ENCODE assay signal across 13 cellular contexts in the genomic region with DNA sequence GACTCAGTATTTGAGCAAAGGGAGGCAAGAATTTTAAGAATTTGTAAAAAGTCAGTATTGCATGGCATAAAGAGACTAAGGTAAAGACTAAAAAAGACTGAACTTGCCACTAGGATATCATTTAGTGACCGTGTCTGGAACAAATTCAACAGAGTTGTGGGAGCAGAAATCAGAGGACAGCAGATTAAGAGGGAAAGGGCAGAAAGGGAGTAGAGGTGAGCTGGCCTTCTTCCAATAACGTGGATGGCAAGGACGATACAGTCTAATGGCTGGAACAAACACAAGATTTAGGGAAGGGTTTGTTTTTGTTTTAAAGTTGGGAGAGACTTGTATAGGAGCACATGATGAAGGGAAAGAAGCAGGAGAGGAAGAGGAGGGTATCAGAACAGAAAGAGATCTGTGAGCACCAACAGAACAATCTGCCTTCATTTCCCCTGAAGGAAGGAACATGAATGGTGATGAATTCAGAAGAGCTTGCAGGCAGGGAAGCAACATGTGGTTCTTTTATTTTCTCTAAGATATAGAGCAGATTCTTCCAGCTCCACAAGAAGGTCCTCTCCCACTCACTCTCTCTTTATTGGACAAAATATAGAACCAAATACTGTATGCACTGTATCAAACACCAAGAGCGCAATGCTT. TPM values are rescaled to one million over a fixed set of nuclear protein-coding genes. Genes with fewer than 3 reads are reported as not detected.
A peak's percentile ranks its signal among the peaks of the same experiment; 100 is the strongest.
DNase-seq lines count a peak whose midpoint lies in the region; ATAC-seq, FAIRE-seq and TF ChIP-seq lines count a peak whose summit lies in the region.
"Had no signal": no experiment of that assay in that cellular context is flagged by ENCODE, and none has a peak within 500 bp of the region (broad histone marks: within the 10 kb centered on the region; RNA-seq: fewer than 3 reads in every experiment).

No MANE protein-coding gene starts in this region.

- TF ChIP-seq POLR2A in vagina (IDR thresholded peaks at IDR 0.05) (no peak), GM12892 (IDR thresholded peaks at IDR 0.05; ENCODE audit: low read depth, low read length) (no peak)

- H4K20me1 ChIP-seq in osteoblast (ENCODE audit: insufficient read depth, low read length), result peaks cover 48% of the 10 kb centered on the region

- H3K36me3 Mint-ChIP-seq in endothelial cell (ENCODE audit: low read depth, unreplicated experiment), result peaks cover 12% of the 10 kb centered on the region

- peaks cover 100% of the 10 kb centered on the region for H3K79me2 ChIP-seq in osteoblast (ENCODE audit: insufficient read depth, low read length)

- intact Hi-C loops in Right ventricle myocardium inferior (cut with DNase I), result no loop called here
- intact Hi-C loops in vagina (cut with DNase I), result no loop called here

- ATAC-seq in Right ventricle myocardium inferior (no peak), HG03565 (IDR thresholded peaks at IDR 0.05; ENCODE audit: unreplicated experiment) (no peak)

- H3K27me3 Mint-ChIP-seq in endothelial cell (ENCODE audit: unreplicated experiment), result peaks cover 6% of the 10 kb centered on the region

- H3K4me3 Mint-ChIP-seq in endothelial cell (ENCODE audit: unreplicated experiment), result peak overlapping the region; percentile 1

- H3K36me3 ChIP-seq in right atrium auricular region, result no peaks in the 10 kb centered on the region
- no peaks in the 10 kb centered on the region for H3K36me3 ChIP-seq in osteoblast (ENCODE audit: insufficient read depth, low read length)
- no peaks in the 10 kb centered on the region for H3K36me3 ChIP-seq in vagina

- no peaks in the 10 kb centered on the region for H3K27me3 ChIP-seq in right atrium auricular region
- no peaks in the 10 kb centered on the region for H3K27me3 ChIP-seq in osteoblast (ENCODE audit: insufficient read depth, low read length)
- H3K27me3 ChIP-seq in vagina, result no peaks in the 10 kb centered on the region

- H3K4me1 Mint-ChIP-seq in endothelial cell (ENCODE audit: unreplicated experiment), result peaks cover 82% of the 10 kb centered on the region

- peak overlapping the region; percentile 55 for H3K27ac Mint-ChIP-seq in endothelial cell (ENCODE audit: unreplicated experiment)

- FAIRE-seq in GM12892 (lab: Jason Lieb, UNC), result no peak
- FAIRE-seq: islet of Langerhans had no signal

- H3K27ac ChIP-seq in right atrium auricular region (peak overlapping the region; percentile 58 to 69), osteoblast (ENCODE audit: low read depth, low read length) (peak overlapping the region; percentile 10), vagina (peak overlapping the region; percentile 50)
- H3K27ac ChIP-seq: HL-60 had no signal

- H2AFZ ChIP-seq in osteoblast (ENCODE audit: low read length), result no peak overlapping the region

- H3K4me2 ChIP-seq in osteoblast (ENCODE audit: insufficient read depth, low read length), result peak overlapping the region; percentile 22

- H3K4me1 ChIP-seq in right atrium auricular region, result peaks cover 0 to 88% of the 10 kb centered on the region in 2 donors
- peaks cover 70% of the 10 kb centered on the region for H3K4me1 ChIP-seq in osteoblast (ENCODE audit: insufficient read depth, low read length)
- H3K4me1 ChIP-seq in vagina, result peaks cover 99% of the 10 kb centered on the region

- DNase-seq in right atrium auricular region (ENCODE audit: low spot score) (no peak), Right ventricle myocardium inferior (ENCODE audit: missing footprints) (no peak), endothelial cell (ENCODE audit: low spot score) (no peak), osteoblast (ENCODE audit: insufficient read length, low spot score, missing footprints) (no peak), vagina (ENCODE audit: extremely low spot score in 2 of 2) (no peak), GM19238 (ENCODE audit: insufficient read length, low spot score) (no peak), GM12892 (ENCODE audit: insufficient read length) (no peak)
- DNase-seq: activated CD4-positive, CD25-positive, alpha-beta regulatory T cell treated with anti-CD3 and anti-CD28 coated beads, Interleukin-2, amount 50 U/mL, for 72 hours; activated effector memory CD4-positive, alpha-beta T cell treated with anti-CD3 and anti-CD28 coated beads, Interleukin-2, amount 50 U/mL, for 16 hours; AML-193 had no signal

- TF ChIP-seq CTCF in right atrium auricular region (IDR thresholded peaks at IDR 0.05) (no peak), endothelial cell (IDR thresholded peaks at IDR 0.05; ENCODE audit: unreplicated experiment) (no peak), osteoblast (IDR thresholded peaks at IDR 0.05; ENCODE audit: extremely low read depth, low read depth, low read length) (no peak), vagina (IDR thresholded peaks at IDR 0.05) (no peak)

- H3K4me3 ChIP-seq in right atrium auricular region, result no peak overlapping the region
- H3K4me3 ChIP-seq in osteoblast (ENCODE audit: insufficient read depth, low read length), result no peak overlapping the region
- no peak overlapping the region for H3K4me3 ChIP-seq in vagina

- no peaks in the 10 kb centered on the region for H3K9me3 ChIP-seq in right atrium auricular region
- no peaks in the 10 kb centered on the region for H3K9me3 ChIP-seq in osteoblast (ENCODE audit: low read depth, low read length)
- no peaks in the 10 kb centered on the region for H3K9me3 ChIP-seq in vagina

- no peaks in the 10 kb centered on the region for H3K9me3 Mint-ChIP-seq in endothelial cell (ENCODE audit: unreplicated experiment)

RNA-seq across cellular contexts. Expression of a gene that starts 8.6 kb away (rescaled TPM):
- total RNA-seq in right atrium auricular region, result 10 to 100 TPM; 30.2 to 64.6 TPM
- 26.8 TPM for total RNA-seq in Right ventricle myocardium inferior
- 120 TPM for total RNA-seq in endothelial cell (ENCODE audit: unreplicated experiment)
- total RNA-seq in osteoblast, result 58.0 and 68.8 TPM in 2 replicates
- total RNA-seq in vagina, result 99.4 TPM
- polyA plus RNA-seq in GM12892 (2012; ENCODE audit: missing spikeins), result 36.5 TPM

Comparison
In these comparisons a context has a peak if more than half of its experiments do, and no peak if none do; other contexts are left out.
1. H3K27ac ChIP-seq: peak in every context shown above with its lines; median percentile 64 in right atrium auricular region; 50 in vagina; 10 in osteoblast.